Comparison of ENCODE assay signal across 22 cellular contexts in genomic region chr17:83087788-83088360, GRCh38. TPM values are rescaled to one million over a fixed set of nuclear protein-coding genes. Genes with fewer than 3 reads are reported as not detected.
DNase-seq lines count a peak whose midpoint lies in the region; ATAC-seq and TF ChIP-seq lines count a peak whose summit lies in the region.
"Had no signal": no experiment of that assay in that cellular context is flagged by ENCODE, and none has a peak within 500 bp of the region (broad histone marks: within the 10 kb centered on the region; RNA-seq: fewer than 3 reads in every experiment).

No MANE protein-coding gene starts in this region.

- H3K9me3 ChIP-seq in BLaER1 (no peaks in the 10 kb centered on the region), SJCRH30 (replicated peaks) (no peaks in the 10 kb centered on the region), hepatocyte (ENCODE audit: low read depth) (no peaks in the 10 kb centered on the region), smooth muscle cell (replicated peaks; ENCODE audit: low read depth) (no peaks in the 10 kb centered on the region)
- H3K9me3 ChIP-seq: pancreas had no signal

- H3K4me3 ChIP-seq in BLaER1 = no peak overlapping the region
- H3K4me3 ChIP-seq in SJCRH30 = peak overlapping the region; percentile 8; the same call in 1 of the 2 replicates
- no peak overlapping the region for H3K4me3 ChIP-seq in hepatocyte
- H3K4me3 ChIP-seq in smooth muscle cell = no peak overlapping the region
- H3K4me3 ChIP-seq: pancreas, SK-N-MC had no signal

- no peak for ATAC-seq in GM18909 (IDR thresholded peaks at IDR 0.05; ENCODE audit: poor library complexity, unreplicated experiment)
- ATAC-seq: pancreas; sciatic nerve; stimulated activated naive B cell treated with anti-CD40 and anti-IgM and Interleukin-4, amounts not matched to agents 10 μg/mL and 1 μg/mL and 100 μg/mL, for 72 hours had no signal

- H3K4me2 ChIP-seq in BLaER1 = 0 out of 2 replicates have a peak overlapping the region, but pooled peaks have one; percentile 28
- H3K4me2 ChIP-seq in hepatocyte = peak overlapping the region; percentile 98
- H3K4me2 ChIP-seq in smooth muscle cell = peak overlapping the region; percentile 74

- H3K27me3 ChIP-seq in BLaER1 (peaks cover 8% of the 10 kb centered on the region), SJCRH30 (no peaks in the 10 kb centered on the region), hepatocyte (no peaks in the 10 kb centered on the region), smooth muscle cell (ENCODE audit: low read depth) (no peaks in the 10 kb centered on the region)
- H3K27me3 ChIP-seq: pancreas had no signal

- DNase-seq in SJCRH30 = no peak
- no peak for DNase-seq in hepatocyte (ENCODE audit: low spot score)
- DNase-seq in smooth muscle cell (lab: John Stamatoyannopoulos, UW; ENCODE audit: unreplicated experiment) = no peak
- no peak for DNase-seq in NAMALWA (ENCODE audit: low spot score)
- DNase-seq in stimulated activated CD4-positive, alpha-beta T cell treated with anti-CD3 and anti-CD28 coated beads, Interleukin-4, amount 100 ng/mL, for 1 hour = no peak
- DNase-seq in NCI-H82 (lab: John Stamatoyannopoulos, UW) = no peak
- DNase-seq: activated CD4-positive, alpha-beta T cell treated with anti-CD3 and anti-CD28 coated beads for 1 hour; activated effector memory CD4-positive, alpha-beta T cell treated with Interleukin-2 at 50 U/mL for 16 hours; activated naive CD8-positive, alpha-beta T cell treated with anti-CD3 and anti-CD28 coated beads, Interleukin-2, amount 10 ng/mL, durations not matched to agents 7 days and 5 days; activated T-cell treated with anti-CD3 and anti-CD28 coated beads for 4 hours; C1 segment of cervical spinal cord; cerebellar nuclear complex; DMS79 treated with DMSO at 0.1 percent for 48 hours; GF-D8; NCI-H446 treated with DMSO at 0.1 percent for 48 hours; pancreas; RPMI8226; stimulated activated naive B cell treated with anti-CD40 and anti-IgM and Interleukin-4, amounts not matched to agents 10 μg/mL and 1 μg/mL and 100 μg/mL, for 72 hours had no signal

- H4K20me1 ChIP-seq in BLaER1 (peaks cover 85% of the 10 kb centered on the region), hepatocyte (ENCODE audit: insufficient read depth, poor library complexity, severe bottlenecking) (peaks cover 31% of the 10 kb centered on the region), smooth muscle cell (ENCODE audit: low read depth) (peaks cover 96% of the 10 kb centered on the region)

- H3F3A ChIP-seq in smooth muscle cell (ENCODE audit: low read depth) = peaks cover 22% of the 10 kb centered on the region

- no peak overlapping the region for H2AFZ ChIP-seq in hepatocyte
- no peak overlapping the region for H2AFZ ChIP-seq in smooth muscle cell (ENCODE audit: low read depth)

- H3K27ac ChIP-seq in BLaER1 = no peak overlapping the region
- H3K27ac ChIP-seq in SJCRH30 = peak overlapping the region; percentile 95
- peak overlapping the region; percentile 96 for H3K27ac ChIP-seq in hepatocyte
- H3K27ac ChIP-seq in smooth muscle cell (ENCODE audit: low read depth) = peak overlapping the region; percentile 93
- H3K27ac ChIP-seq: pancreas, SK-N-MC had no signal

- 85% methylated on average over 30 of the region's 31 CpGs for WGBS in hepatocyte (ENCODE audit: low lambda C conversion rate, missing lambda C conversion rate)
- 87% methylated on average over 31 of the region's 31 CpGs for WGBS in smooth muscle cell (ENCODE audit: low lambda C conversion rate)

- H3K36me3 ChIP-seq in BLaER1 (peaks cover 9% of the 10 kb centered on the region; the same call in 1 of the 2 replicates), SJCRH30 (peaks cover 46% of the 10 kb centered on the region), hepatocyte (replicated peaks; ENCODE audit: insufficient read depth, low read depth) (no peaks in the 10 kb centered on the region), smooth muscle cell (ENCODE audit: low read depth) (no peaks in the 10 kb centered on the region)
- H3K36me3 ChIP-seq: pancreas had no signal

- H3K79me2 ChIP-seq in hepatocyte = peaks cover 86% of the 10 kb centered on the region
- H3K79me2 ChIP-seq in smooth muscle cell (ENCODE audit: low read depth) = peaks cover 82% of the 10 kb centered on the region

- H3K4me1 ChIP-seq in BLaER1 (peaks cover 62% of the 10 kb centered on the region), SJCRH30 (peaks cover 61% of the 10 kb centered on the region), hepatocyte (ENCODE audit: insufficient read depth) (peaks cover 89% of the 10 kb centered on the region), smooth muscle cell (ENCODE audit: low read depth) (peaks cover 15% of the 10 kb centered on the region)

- H3K9ac ChIP-seq in BLaER1 (no peak overlapping the region), smooth muscle cell (ENCODE audit: low read depth) (peak overlapping the region; percentile 34)

- no peaks in the 10 kb centered on the region for H3K9me2 ChIP-seq in hepatocyte (replicated peaks; ENCODE audit: insufficient read depth)

- TF ChIP-seq CTCF in hepatocyte (IDR thresholded peaks at IDR 0.05; ENCODE audit: poor library complexity) (no peak), smooth muscle cell (IDR thresholded peaks at IDR 0.05; ENCODE audit: borderline replicate concordance, insufficient read depth, poor library complexity, severe bottlenecking) (no peak)

RNA-seq across cellular contexts. Expression of gene METRNL, which starts 8.5 kb away (rescaled TPM):
- 46.2 and 49.7 TPM in 2 replicates for total RNA-seq in SJCRH30 (2014; rRNA removed; shearing (Covaris generic))
- total RNA-seq in hepatocyte (65.3 and 97.2 TPM in 2 replicates), smooth muscle cell (48.3 and 55.6 TPM in 2 replicates)
- polyA plus RNA-seq in hepatocyte (151 and 164 TPM in 2 replicates), smooth muscle cell (98.1 and 101 TPM in 2 replicates)

Comparison
In these comparisons a context has a peak if more than half of its experiments do, and no peak if none do; other contexts are left out.
1. H3K4me2 ChIP-seq: peak in every context shown above with its lines; median percentile 98 in hepatocyte; 74 in smooth muscle cell; 28 in BLaER1.